ENCODE assay signal across 1 cellular context in the genomic region with DNA sequence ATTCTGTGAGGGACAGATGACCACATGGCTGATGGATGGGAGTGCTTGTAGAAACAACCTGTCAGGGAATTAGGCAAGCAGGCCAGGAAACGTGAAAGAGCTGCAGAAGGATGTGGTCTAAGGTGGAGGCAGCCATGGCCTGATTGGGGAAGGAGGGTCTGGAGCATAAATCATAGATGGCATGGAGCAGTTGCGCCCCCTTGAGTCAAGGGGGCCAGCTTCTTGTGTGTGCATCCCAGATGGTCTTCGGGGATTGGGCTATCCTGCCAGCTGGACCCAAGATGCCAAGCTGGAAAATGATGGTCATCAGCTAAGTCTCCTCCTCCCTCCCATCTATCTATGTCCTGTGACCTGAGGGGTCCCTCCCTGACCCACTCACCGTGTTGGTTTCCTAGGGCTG.
TF ChIP-seq lines count a peak whose summit lies in the region.

No MANE protein-coding gene starts in this region.

TF ChIP-seq in Ishikawa, 13 proteins besides CTCF, POLR2A, EP300 and RAD21 (continued from another document):
- TF ChIP-seq TAF1 (IDR thresholded peaks at IDR 0.05; ENCODE audit: low read depth) (no peak), USF1 (IDR thresholded peaks at IDR 0.05) (no peak), CREB1 (IDR thresholded peaks at IDR 0.05; ENCODE audit: low read depth) (no peak), FOXM1 (IDR thresholded peaks at IDR 0.05; ENCODE audit: borderline replicate concordance, low read depth) (no peak), TCF12 (IDR thresholded peaks at IDR 0.05; ENCODE audit: low read depth) (no peak)
- TF ChIP-seq, protein P1, sequence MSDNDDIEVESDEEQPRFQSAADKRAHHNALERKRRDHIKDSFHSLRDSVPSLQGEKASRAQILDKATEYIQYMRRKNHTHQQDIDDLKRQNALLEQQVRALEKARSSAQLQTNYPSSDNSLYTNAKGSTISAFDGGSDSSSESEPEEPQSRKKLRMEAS (IDR thresholded peaks at IDR 0.05), result no peak
